Comparison of ENCODE assay signal across 2 cellular contexts in the genomic region with DNA sequence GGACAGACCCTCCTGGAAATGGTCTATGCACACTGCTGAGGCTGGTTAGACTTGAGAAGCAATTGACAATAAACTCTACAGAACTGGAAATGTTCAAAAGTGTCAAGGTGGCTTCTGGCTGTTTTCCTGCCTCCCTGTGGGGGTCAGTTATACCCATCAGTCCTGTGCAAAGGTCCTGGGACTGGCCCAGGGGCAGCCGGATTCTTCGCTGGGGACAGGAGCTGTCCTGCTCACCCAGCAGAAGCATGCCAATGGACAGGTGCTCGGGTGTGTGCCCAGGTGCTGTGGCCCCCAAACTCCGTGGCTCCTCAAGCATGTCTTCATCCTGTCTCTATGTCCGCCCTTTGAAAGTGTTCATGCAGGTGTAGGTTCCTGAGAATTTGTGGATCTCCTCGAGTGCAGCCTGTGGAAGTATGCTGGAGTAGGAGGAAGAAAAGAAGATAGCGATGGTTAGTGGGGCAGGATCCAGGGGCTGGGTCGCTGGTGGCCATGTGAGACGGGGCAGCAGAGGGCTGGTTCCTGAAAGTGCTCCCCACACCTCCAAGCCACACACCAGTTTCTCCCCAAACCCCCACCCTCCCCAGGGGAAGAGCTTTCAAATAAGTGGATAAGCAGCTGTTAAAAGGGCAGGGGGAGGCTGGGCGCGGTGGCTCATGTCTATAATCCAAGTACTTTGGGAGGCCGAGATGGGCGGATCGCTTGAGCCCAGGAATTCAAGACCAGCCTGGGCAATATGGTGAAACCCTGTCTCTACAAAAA.
TF ChIP-seq lines count a peak whose summit lies in the region.

No MANE protein-coding gene starts in this region.

TF ChIP-seq in HCT116, 20 proteins besides CTCF, POLR2A, EP300 and RAD21:
- TF ChIP-seq ELF1 (IDR thresholded peaks at IDR 0.05; ENCODE audit: borderline replicate concordance, low read depth) (no peak), REST (IDR thresholded peaks at IDR 0.05; ENCODE audit: low read depth) (no peak), ATF3 (IDR thresholded peaks at IDR 0.05) (no peak), EZH2phosphoT487 (IDR thresholded peaks at IDR 0.05; ENCODE audit: borderline replicate concordance) (no peak), EZH2 (IDR thresholded peaks at IDR 0.05) (no peak)

TF ChIP-seq in endothelial cell of umbilical vein, 7 proteins besides CTCF, POLR2A, EP300 and RAD21:
- TF ChIP-seq EZH2 (IDR thresholded peaks at IDR 0.05; ENCODE audit: borderline replicate concordance, low read depth, low read length, severe bottlenecking) (no peak), MAX (IDR thresholded peaks at IDR 0.05; ENCODE audit: insufficient read depth, insufficient read length) (no peak), GATA2 (IDR thresholded peaks at IDR 0.05; ENCODE audit: insufficient read depth, insufficient read length, low read depth, low read length) (no peak), JUN (IDR thresholded peaks at IDR 0.05; ENCODE audit: borderline replicate concordance, insufficient read depth, insufficient read length, low read depth) (no peak), POLR2AphosphoS5 (IDR thresholded peaks at IDR 0.05; ENCODE audit: insufficient read depth, low read depth, low read length) (no peak), FOS (IDR thresholded peaks at IDR 0.05; ENCODE audit: borderline replicate concordance, insufficient read depth, low read length) (no peak), MYC (IDR thresholded peaks at IDR 0.05; ENCODE audit: low read depth, low read length) (no peak)
TF ChIP-seq in endothelial cell of umbilical vein: peak in this region for 0.
